In the genomic region with DNA sequence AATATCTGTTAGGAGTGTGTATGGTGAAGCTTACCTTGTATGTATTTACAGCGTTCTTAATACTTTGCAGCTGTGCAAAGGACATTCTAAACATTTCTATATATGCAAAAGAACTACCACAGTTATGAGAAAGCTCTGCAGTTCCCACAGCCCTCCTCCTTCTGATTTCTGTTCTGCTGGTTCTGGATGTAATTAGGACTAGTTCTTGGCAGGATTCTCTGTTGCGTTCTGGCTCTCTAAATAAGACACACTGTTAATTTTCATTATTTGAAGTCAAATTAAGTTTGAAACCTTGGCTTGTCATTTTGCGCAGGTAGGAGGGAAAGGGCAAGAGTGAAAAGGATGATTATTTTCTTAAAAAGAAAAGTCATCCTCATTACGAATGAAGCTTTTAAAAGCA, we compare ENCODE assay signal across 24 cellular contexts.
"Had no signal": no experiment of that assay in that cellular context is flagged by ENCODE, and none has a peak within 500 bp of the region (broad histone marks: within the 10 kb centered on the region; RNA-seq: fewer than 3 reads in every experiment).

No MANE protein-coding gene starts in this region.

- H3K27me3 ChIP-seq: adrenal gland, MG63 had no signal

- H3K27ac Mint-ChIP-seq: activated CD4-positive, alpha-beta memory T cell treated with anti-CD3 and anti-CD28 coated beads, Interleukin-2, amount 10 ng/mL, durations not matched to agents 7 days and 5 days; activated CD4-positive, alpha-beta T cell treated with anti-CD3 and anti-CD28 coated beads for 36 hours; activated naive CD4-positive, alpha-beta T cell treated with anti-CD3 and anti-CD28 coated beads, Interleukin-2, amount 10 ng/mL, durations not matched to agents 7 days and 5 days; activated naive CD8-positive, alpha-beta T cell treated with anti-CD3 and anti-CD28 coated beads for 36 hours; activated T-helper 2 cell treated with anti-CD3 and anti-CD28 coated beads, Interferon-gamma antibody, Interleukin-2, Interleukin-4, amounts not matched to agents 10 μg/mL and 5 μg/mL and 100 μg/mL, durations not matched to agents 14 hours and 24 hours and 36 hours; T-cell had no signal

- H3K4me3 Mint-ChIP-seq: activated CD4-positive, alpha-beta memory T cell treated with anti-CD3 and anti-CD28 coated beads, Interleukin-2, amount 10 ng/mL, durations not matched to agents 7 days and 5 days; activated CD4-positive, alpha-beta T cell treated with anti-CD3 and anti-CD28 coated beads for 36 hours; activated naive CD4-positive, alpha-beta T cell treated with anti-CD3 and anti-CD28 coated beads, Interleukin-2, amount 10 ng/mL, durations not matched to agents 7 days and 5 days; activated naive CD8-positive, alpha-beta T cell treated with anti-CD3 and anti-CD28 coated beads for 36 hours; T-cell had no signal

- H3K27ac ChIP-seq: adrenal gland, VCaP had no signal

- H3K4me1 ChIP-seq: adrenal gland had no signal

- DNase-seq: activated CD4-positive, alpha-beta memory T cell treated with anti-CD3 and anti-CD28 coated beads, Interleukin-2, amount 10 ng/mL, durations not matched to agents 7 days and 5 days; activated CD4-positive, alpha-beta T cell treated with anti-CD3 and anti-CD28 coated beads for 36 hours; activated CD4-positive, alpha-beta T cell treated with anti-CD3 and anti-CD28 coated beads, Interleukin-2, amount 50 U/mL, for 1 hour; activated CD4-positive, CD25-positive, alpha-beta regulatory T cell; activated gamma-delta T cell treated with Interleukin-2 at 50 U/mL for 16 hours; activated naive CD4-positive, alpha-beta T cell treated with anti-CD3 and anti-CD28 coated beads, Interleukin-2, amount 10 ng/mL, durations not matched to agents 7 days and 5 days; activated naive CD8-positive, alpha-beta T cell treated with anti-CD3 and anti-CD28 coated beads for 36 hours; activated T-cell treated with anti-CD3 and anti-CD28 coated beads for 4 hours; activated T-cell treated with anti-CD3 and anti-CD28 coated beads, Interleukin-2, amount 50 U/mL, for 48 hours; adrenal gland; caudate nucleus; MG63; MV-4-11; NCI-H1092 treated with DMSO at 0.1 percent for 48 hours; NCI-H1417 treated with DMSO at 0.1 percent for 48 hours; NCI-H1694; NCI-H2029; NCI-H510A treated with DMSO at 0.1 percent for 48 hours; SHP77 treated with DMSO at 0.1 percent for 48 hours; T-cell; T-helper 2 cell; T1000 had no signal

- ATAC-seq: activated CD4-positive, alpha-beta T cell treated with anti-CD3 and anti-CD28 coated beads for 36 hours; T-cell had no signal

- H3K4me1 Mint-ChIP-seq: activated naive CD4-positive, alpha-beta T cell treated with anti-CD3 and anti-CD28 coated beads, Interleukin-2, amount 10 ng/mL, durations not matched to agents 7 days and 5 days had no signal

- H3K9me3 ChIP-seq: adrenal gland, MG63 had no signal

- H3K4me3 ChIP-seq: adrenal gland, MG63 had no signal

- H3K27me3 Mint-ChIP-seq: activated CD4-positive, alpha-beta memory T cell treated with anti-CD3 and anti-CD28 coated beads, Interleukin-2, amount 10 ng/mL, durations not matched to agents 7 days and 5 days; activated CD4-positive, alpha-beta T cell treated with anti-CD3 and anti-CD28 coated beads for 36 hours; activated naive CD4-positive, alpha-beta T cell treated with anti-CD3 and anti-CD28 coated beads, Interleukin-2, amount 10 ng/mL, durations not matched to agents 7 days and 5 days; T-cell had no signal

- H3K9me3 Mint-ChIP-seq: activated CD4-positive, alpha-beta memory T cell treated with anti-CD3 and anti-CD28 coated beads, Interleukin-2, amount 10 ng/mL, durations not matched to agents 7 days and 5 days; activated naive CD4-positive, alpha-beta T cell treated with anti-CD3 and anti-CD28 coated beads, Interleukin-2, amount 10 ng/mL, durations not matched to agents 7 days and 5 days; activated naive CD8-positive, alpha-beta T cell treated with anti-CD3 and anti-CD28 coated beads for 36 hours; activated T-helper 2 cell treated with anti-CD3 and anti-CD28 coated beads, Interferon-gamma antibody, Interleukin-2, Interleukin-4, amounts not matched to agents 10 μg/mL and 5 μg/mL and 100 μg/mL, durations not matched to agents 14 hours and 24 hours and 36 hours; T-cell had no signal
